Comparison of ENCODE assay signal across 18 cellular contexts in the genomic region with DNA sequence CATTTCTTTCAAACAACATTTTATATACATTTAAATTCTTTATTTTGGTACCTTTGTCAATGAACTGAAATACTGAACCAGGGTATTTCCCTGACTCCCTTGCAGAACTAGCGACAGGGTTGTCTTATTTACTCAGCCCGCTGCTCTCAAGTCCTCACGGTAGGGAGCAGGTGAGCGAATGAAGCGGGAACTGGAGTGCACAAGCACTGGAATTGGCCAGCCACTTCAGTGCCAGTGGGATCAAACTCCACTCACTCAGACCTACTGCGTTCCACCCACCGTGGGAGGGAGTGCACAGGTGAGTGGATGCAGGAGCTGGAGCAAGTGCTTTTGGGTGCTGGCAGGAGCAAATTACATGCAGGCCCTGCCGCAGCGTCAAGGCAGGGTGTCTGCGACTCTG. TPM values are rescaled to one million over a fixed set of nuclear protein-coding genes. Genes with fewer than 3 reads are reported as not detected.
"Had no signal": no experiment of that assay in that cellular context is flagged by ENCODE, and none has a peak within 500 bp of the region (broad histone marks: within the 10 kb centered on the region; RNA-seq: fewer than 3 reads in every experiment).

No MANE protein-coding gene starts in this region.

- H3K4me1 ChIP-seq: uterus had no signal

- H3K36me3 ChIP-seq: cardiac muscle cell, uterus had no signal

- H3K27me3 ChIP-seq: cardiac muscle cell, uterus had no signal

- H3K9me3 ChIP-seq: uterus had no signal

- DNase-seq: activated CD4-positive, alpha-beta memory T cell treated with anti-CD3 and anti-CD28 coated beads, Interleukin-2, amount 10 ng/mL, durations not matched to agents 7 days and 5 days; activated effector memory CD4-positive, alpha-beta T cell treated with anti-CD3 and anti-CD28 coated beads, Interleukin-2, amount 50 U/mL, for 16 hours; activated T-cell treated with anti-CD3 and anti-CD28 coated beads, Interleukin-2, amount 50 U/mL, for 48 hours; hypothalamus; kidney; left ventricle myocardium superior; mesenchymal stem cell; naive thymus-derived CD8-positive, alpha-beta T cell; nucleus accumbens; posterior cingulate gyrus; stimulated activated CD4-positive, alpha-beta T cell treated with anti-CD3 and anti-CD28 coated beads, Interleukin-2, amount 100 ng/mL, for 48 hours; T1000; uterus had no signal

- ATAC-seq: activated naive CD4-positive, alpha-beta T cell treated with anti-CD3 and anti-CD28 coated beads, Interleukin-2, amount 50 U/mL, for 72 hours; esophagus mucosa; left ventricle myocardium superior; naive thymus-derived CD8-positive, alpha-beta T cell; stimulated activated memory B cell treated with anti-CD40 and anti-IgM and Interleukin-4, amounts not matched to agents 10 μg/mL and 1 μg/mL and 100 μg/mL, for 72 hours had no signal

- H3K27ac ChIP-seq: cardiac muscle cell, uterus had no signal

- H3K4me3 ChIP-seq: cardiac muscle cell, uterus had no signal

RNA-seq across cellular contexts. Expression of gene NEUROD6, which starts 28.1 kb away (rescaled TPM):
- total RNA-seq: activated CD4-positive, alpha-beta memory T cell treated with anti-CD3 and anti-CD28 coated beads, Interleukin-2, amount 10 ng/mL, durations not matched to agents 7 days and 5 days; activated naive CD4-positive, alpha-beta T cell treated with anti-CD3 and anti-CD28 coated beads, Interleukin-2, amount 50 U/mL, for 72 hours; cardiac muscle cell; esophagus mucosa; kidney; left ventricle myocardium superior; mucosa of gallbladder; naive thymus-derived CD8-positive, alpha-beta T cell; uterus had no signal
- polyA plus RNA-seq: cardiac muscle cell; naive thymus-derived CD8-positive, alpha-beta T cell had no signal
